29 cellular contexts compared by ENCODE assay signal in the genomic region with DNA sequence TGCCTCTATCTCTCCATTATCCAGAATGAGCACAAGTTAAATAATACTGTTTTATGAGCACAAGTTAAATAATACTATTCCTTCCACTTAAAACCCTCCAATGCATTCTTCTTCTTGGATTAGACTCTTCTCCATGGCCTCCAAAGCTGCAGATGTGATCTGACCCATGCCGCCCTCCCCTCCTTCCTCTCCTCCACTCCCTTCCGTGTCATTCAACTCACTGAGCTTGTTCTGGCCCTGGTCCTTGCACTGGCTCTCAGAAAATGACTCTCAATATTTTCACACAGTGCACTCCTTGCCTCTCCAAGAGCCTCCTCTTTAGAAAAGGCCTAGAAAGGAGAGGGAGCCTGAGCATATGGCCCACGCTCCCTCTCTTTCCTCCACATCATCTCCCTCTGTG.
"Had no signal": no experiment of that assay in that cellular context is flagged by ENCODE, and none has a peak within 500 bp of the region (broad histone marks: within the 10 kb centered on the region; RNA-seq: fewer than 3 reads in every experiment).

No MANE protein-coding gene starts in this region.

- H3K4me1 ChIP-seq: parathyroid adenoma, psoas muscle, right lobe of liver had no signal

- H3K9ac ChIP-seq: neural progenitor cell, parathyroid adenoma had no signal

- H3K9me3 ChIP-seq: ovary, psoas muscle, right lobe of liver, sigmoid colon, suprapubic skin, testis, tibial artery, transverse colon, upper lobe of left lung, vagina had no signal

- H3K27ac ChIP-seq: neural progenitor cell, ovary, parathyroid adenoma, psoas muscle, right lobe of liver, sigmoid colon, suprapubic skin, testis, tibial artery, transverse colon, upper lobe of left lung, vagina had no signal

- H3K36me3 Mint-ChIP-seq: natural killer cell; neural progenitor cell; stimulated activated memory B cell treated with anti-CD40 and anti-IgM and Interleukin-4, amounts not matched to agents 10 μg/mL and 1 μg/mL and 100 μg/mL, for 72 hours had no signal

- H3K27ac Mint-ChIP-seq: natural killer cell; nephron; neural progenitor cell; progenitor cell of endocrine pancreas; stimulated activated memory B cell treated with anti-CD40 and anti-IgM and Interleukin-4, amounts not matched to agents 10 μg/mL and 1 μg/mL and 100 μg/mL, for 72 hours; stimulated activated naive CD8-positive, alpha-beta T cell treated with anti-CD3 and anti-CD28 coated beads, Interleukin-15, amount 100 ng/mL, for 72 hours had no signal

- H3K36me3 ChIP-seq: neural progenitor cell, ovary, right lobe of liver, sigmoid colon, suprapubic skin, tibial artery, transverse colon, upper lobe of left lung, vagina had no signal

- H3K9me3 Mint-ChIP-seq: natural killer cell; stimulated activated memory B cell treated with anti-CD40 and anti-IgM and Interleukin-4, amounts not matched to agents 10 μg/mL and 1 μg/mL and 100 μg/mL, for 72 hours; stimulated activated naive CD8-positive, alpha-beta T cell treated with anti-CD3 and anti-CD28 coated beads, Interleukin-15, amount 100 ng/mL, for 72 hours had no signal

- H3K79me2 ChIP-seq: parathyroid adenoma had no signal

- H3K4me3 Mint-ChIP-seq: natural killer cell; nephron; neural progenitor cell; stimulated activated memory B cell treated with anti-CD40 and anti-IgM and Interleukin-4, amounts not matched to agents 10 μg/mL and 1 μg/mL and 100 μg/mL, for 72 hours; stimulated activated naive CD8-positive, alpha-beta T cell treated with anti-CD3 and anti-CD28 coated beads, Interleukin-15, amount 100 ng/mL, for 72 hours had no signal

- ATAC-seq: natural killer cell; psoas muscle; right lobe of liver; stimulated activated memory B cell treated with anti-CD40 and anti-IgM and Interleukin-4, amounts not matched to agents 10 μg/mL and 1 μg/mL and 100 μg/mL, for 72 hours; stimulated activated naive CD8-positive, alpha-beta T cell treated with anti-CD3 and anti-CD28 coated beads, Interleukin-15, amount 100 ng/mL, for 72 hours; stimulated activated naive CD8-positive, alpha-beta T cell treated with anti-CD3 and anti-CD28 coated beads, Interleukin-15, Interleukin-2, amounts not matched to agents 100 U/mL and 50 U/mL, for 24 hours had no signal

- DNase-seq: natural killer cell; occipital lobe; ovary; posterior cingulate gyrus; psoas muscle; right cardiac atrium; right lobe of liver; sigmoid colon; small intestine; stimulated activated CD4-positive, alpha-beta T cell treated with anti-CD3 and anti-CD28 coated beads, Interleukin-12 subunit alpha, Interleukin-12 subunit beta, amount 100 ng/mL, for 4 hours; stimulated activated CD4-positive, alpha-beta T cell treated with anti-CD3 and anti-CD28 coated beads, Interleukin-1b, Interleukin-23, amount 100 ng/mL, for 48 hours; stimulated activated CD4-positive, alpha-beta T cell treated with anti-CD3 and anti-CD28 coated beads, Interleukin-4, amount 100 ng/mL, for 1 hour; stimulated activated CD4-positive, alpha-beta T cell treated with anti-CD3 and anti-CD28 coated beads, Interleukin-4, amount 100 ng/mL, for 4 hours; stimulated activated CD8-positive, alpha-beta memory T cell treated with anti-CD3 and anti-CD28 coated beads, Interleukin-4, amount 100 ng/mL, for 48 hours; stimulated activated naive CD4-positive, alpha-beta T cell; stimulated activated naive CD8-positive, alpha-beta T cell treated with anti-CD3 and anti-CD28 coated beads, Interleukin-15, amount 100 ng/mL, for 72 hours; stimulated activated naive CD8-positive, alpha-beta T cell treated with anti-CD3 and anti-CD28 coated beads, Interleukin-15, Interleukin-2, amounts not matched to agents 100 U/mL and 50 U/mL, for 24 hours; substantia nigra; testis; tibial artery; transverse colon; upper lobe of left lung had no signal

- H3K4me2 ChIP-seq: neural progenitor cell had no signal

- H3K27me3 Mint-ChIP-seq: stimulated activated memory B cell treated with anti-CD40 and anti-IgM and Interleukin-4, amounts not matched to agents 10 μg/mL and 1 μg/mL and 100 μg/mL, for 72 hours had no signal

- H2AFZ ChIP-seq: neural progenitor cell, parathyroid adenoma had no signal

- H3K4me1 Mint-ChIP-seq: natural killer cell; nephron; stimulated activated memory B cell treated with anti-CD40 and anti-IgM and Interleukin-4, amounts not matched to agents 10 μg/mL and 1 μg/mL and 100 μg/mL, for 72 hours; stimulated activated naive CD8-positive, alpha-beta T cell treated with anti-CD3 and anti-CD28 coated beads, Interleukin-15, amount 100 ng/mL, for 72 hours had no signal

- H3K4me3 ChIP-seq: neural progenitor cell, ovary, psoas muscle, right lobe of liver, sigmoid colon, suprapubic skin, testis, tibial artery, transverse colon, upper lobe of left lung, vagina had no signal

- H3K27me3 ChIP-seq: right lobe of liver, sigmoid colon, testis, tibial artery, transverse colon, upper lobe of left lung, vagina had no signal
